ENCODE assay signal across 2 cellular contexts in genomic region chr6:169577236-169577635, GRCh38.
TF ChIP-seq lines count a peak whose summit lies in the region.

No MANE protein-coding gene starts in this region.

TF ChIP-seq in WTC11, 78 proteins besides CTCF, POLR2A, EP300 and RAD21:
- TF ChIP-seq FOXP1 (CRISPR knock-in tag; IDR thresholded peaks at IDR 0.05; ENCODE audit: borderline replicate concordance) (0 out of 2 replicates have a peak, but pooled peaks have one; percentile 20), ZNF425 (CRISPR knock-in tag; conservative IDR thresholded peaks at IDR 0.05) (no peak), SMAD3 (CRISPR knock-in tag; IDR thresholded peaks at IDR 0.05; ENCODE audit: borderline replicate concordance) (no peak)
TF ChIP-seq in WTC11: peak in this region for 1.

TF ChIP-seq in H1, 55 proteins besides CTCF, POLR2A, EP300 and RAD21:
- no peak for TF ChIP-seq SIN3A (conservative IDR thresholded peaks at IDR 0.05 in 1 of 2, IDR thresholded peaks at IDR 0.05 in 1 of 2; ENCODE audit: low read depth in 1 of 2, low read length in 2 of 2)
- TF ChIP-seq SP2 (IDR thresholded peaks at IDR 0.05; ENCODE audit: low read length), result no peak
- TF ChIP-seq ASH2L (IDR thresholded peaks at IDR 0.05; ENCODE audit: low read length), result no peak
- no peak for TF ChIP-seq FOSL1 (IDR thresholded peaks at IDR 0.05; ENCODE audit: insufficient read depth, low read depth, low read length)
- no peak for TF ChIP-seq KDM4A (IDR thresholded peaks at IDR 0.05; ENCODE audit: low read depth, low read length, severe bottlenecking)
- TF ChIP-seq JUN (IDR thresholded peaks at IDR 0.05; ENCODE audit: low read depth, low read length), result no peak
- TF ChIP-seq ZNF274 (IDR thresholded peaks at IDR 0.05; ENCODE audit: borderline replicate concordance, extremely low read depth, low read length), result no peak
